Comparison of ENCODE assay signal across 19 cellular contexts in the genomic region with DNA sequence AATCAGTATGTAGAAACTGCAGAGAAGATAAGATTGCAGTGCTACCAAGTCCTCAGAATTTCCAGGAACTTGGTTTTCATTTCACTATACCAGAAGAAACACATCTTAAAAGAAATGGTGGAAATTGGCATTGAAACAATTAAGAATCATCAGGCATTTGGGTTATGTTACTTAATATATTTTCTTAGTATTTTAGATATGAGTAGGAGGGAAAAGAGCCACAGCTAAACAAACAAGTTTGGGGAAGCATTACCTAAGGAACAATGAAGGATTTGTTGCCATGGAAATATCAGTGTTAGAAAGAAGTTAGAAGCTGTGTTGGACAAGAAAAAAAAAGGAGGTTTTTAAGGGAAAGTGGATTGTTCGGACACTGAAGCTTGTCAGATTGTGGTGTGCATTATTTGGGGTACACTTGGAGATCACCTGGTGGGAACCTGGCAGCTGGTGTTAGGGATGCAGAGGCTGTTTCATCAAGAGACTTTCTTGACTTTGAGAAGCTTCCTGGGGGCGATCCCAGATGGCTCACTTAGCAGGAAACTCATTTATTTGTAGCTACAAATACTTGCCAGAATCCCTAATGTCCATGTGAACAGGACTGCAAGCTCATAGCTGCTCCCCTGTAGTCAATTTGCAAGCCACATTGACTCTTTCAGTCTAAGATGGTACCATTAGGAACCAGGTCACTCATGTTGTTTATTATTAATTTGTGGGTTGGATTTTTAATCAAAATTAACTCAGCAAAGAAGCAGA.
"Had no signal": no experiment of that assay in that cellular context is flagged by ENCODE, and none has a peak within 500 bp of the region (broad histone marks: within the 10 kb centered on the region; RNA-seq: fewer than 3 reads in every experiment).

No MANE protein-coding gene starts in this region.

- H3K27me3 Mint-ChIP-seq: activated naive CD8-positive, alpha-beta T cell treated with anti-CD3 and anti-CD28 coated beads, Interleukin-2, amount 10 ng/mL, durations not matched to agents 7 days and 5 days had no signal

- H3K4me1 Mint-ChIP-seq: activated naive CD8-positive, alpha-beta T cell treated with anti-CD3 and anti-CD28 coated beads, Interleukin-2, amount 10 ng/mL, durations not matched to agents 7 days and 5 days; naive B cell had no signal

- H3K4me3 Mint-ChIP-seq: activated naive CD8-positive, alpha-beta T cell treated with anti-CD3 and anti-CD28 coated beads, Interleukin-2, amount 10 ng/mL, durations not matched to agents 7 days and 5 days; naive B cell had no signal

- H3K9me3 ChIP-seq: esophagus squamous epithelium, neutrophil, suprapubic skin, upper lobe of left lung had no signal

- H3K27me3 ChIP-seq: cardiac muscle cell, esophagus squamous epithelium, foreskin keratinocyte, left lung, neutrophil, suprapubic skin, upper lobe of left lung had no signal

- DNase-seq: activated naive CD4-positive, alpha-beta T cell; activated naive CD8-positive, alpha-beta T cell treated with anti-CD3 and anti-CD28 coated beads, Interleukin-2, amount 10 ng/mL, durations not matched to agents 7 days and 5 days; activated T-cell treated with anti-CD3 and anti-CD28 coated beads for 4 hours; esophagus squamous epithelium; foreskin keratinocyte; glutamatergic neuron; hypothalamus; kidney; left lung; naive B cell; posterior cingulate gyrus; right cardiac atrium; stimulated activated naive CD8-positive, alpha-beta T cell treated with anti-CD3 and anti-CD28 coated beads, Interleukin-15, Interleukin-2, amounts not matched to agents 100 U/mL and 50 U/mL, for 24 hours; T-helper 9 cell; upper lobe of left lung had no signal

- H3K4me1 ChIP-seq: esophagus squamous epithelium, left lung, upper lobe of left lung had no signal

- H3K27ac ChIP-seq: cardiac muscle cell, esophagus squamous epithelium, foreskin keratinocyte, left lung, neutrophil, skin epidermis, suprapubic skin, upper lobe of left lung had no signal

- H3K36me3 ChIP-seq: cardiac muscle cell, esophagus squamous epithelium, left lung, neutrophil, suprapubic skin, upper lobe of left lung had no signal

- H3K36me3 Mint-ChIP-seq: activated naive CD8-positive, alpha-beta T cell treated with anti-CD3 and anti-CD28 coated beads, Interleukin-2, amount 10 ng/mL, durations not matched to agents 7 days and 5 days; naive B cell had no signal

- H3K4me3 ChIP-seq: cardiac muscle cell, esophagus squamous epithelium, left lung, skin epidermis, suprapubic skin, upper lobe of left lung had no signal

- H3K27ac Mint-ChIP-seq: activated naive CD8-positive, alpha-beta T cell treated with anti-CD3 and anti-CD28 coated beads, Interleukin-2, amount 10 ng/mL, durations not matched to agents 7 days and 5 days; naive B cell had no signal

- H3K9me3 Mint-ChIP-seq: activated naive CD8-positive, alpha-beta T cell treated with anti-CD3 and anti-CD28 coated beads, Interleukin-2, amount 10 ng/mL, durations not matched to agents 7 days and 5 days had no signal
